20 cellular contexts compared by ENCODE assay signal in the genomic region with DNA sequence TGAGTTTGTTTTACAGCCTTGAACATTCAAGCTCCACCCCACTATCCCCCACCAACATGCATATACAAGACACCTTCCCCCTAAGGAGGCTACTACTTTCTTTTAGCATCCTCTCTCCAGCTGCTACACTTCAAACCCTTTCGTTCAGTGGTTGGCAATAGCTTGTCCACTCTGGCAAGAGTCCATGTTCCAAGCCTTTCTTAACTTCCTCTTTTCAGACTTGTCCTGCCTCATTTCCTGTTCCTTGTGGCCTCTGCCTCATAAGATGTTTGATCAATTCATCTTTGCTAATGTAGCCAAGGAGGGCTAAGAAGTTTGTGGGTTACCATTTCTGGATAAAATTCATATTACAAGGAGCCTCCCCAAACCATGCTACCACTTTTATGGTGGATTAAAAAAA. TPM values are rescaled to one million over a fixed set of nuclear protein-coding genes. Genes with fewer than 3 reads are reported as not detected.
DNase-seq lines count a peak whose midpoint lies in the region; ATAC-seq and TF ChIP-seq lines count a peak whose summit lies in the region.
"Had no signal": no experiment of that assay in that cellular context is flagged by ENCODE, and none has a peak within 500 bp of the region (broad histone marks: within the 10 kb centered on the region; RNA-seq: fewer than 3 reads in every experiment).

No MANE protein-coding gene starts in this region.

- H3K9me3 ChIP-seq in osteoblast (ENCODE audit: low read depth, low read length), result no peaks in the 10 kb centered on the region
- H3K9me3 ChIP-seq: MG63, thyroid gland had no signal

- H3K4me3 ChIP-seq in osteoblast (ENCODE audit: insufficient read depth, low read length), result no peak overlapping the region
- H3K4me3 ChIP-seq: BLaER1 treated with 17β-estradiol and CSF1 and Interleukin-3, amounts not matched to agents 10 nM and 100 nM; MG63; thyroid gland had no signal

- peak overlapping the region; percentile 6 for H2AFZ ChIP-seq in osteoblast (ENCODE audit: low read length)

- H3K36me3 ChIP-seq in osteoblast (ENCODE audit: insufficient read depth, low read length), result no peaks in the 10 kb centered on the region
- H3K36me3 ChIP-seq: BLaER1 treated with 17β-estradiol and CSF1 and Interleukin-3, amounts not matched to agents 10 nM and 100 nM; MG63; thyroid gland had no signal

- DNase-seq in HCEC 1CT, result peak; percentile 37
- DNase-seq in RPMI7951 (ENCODE audit: low read depth), result peak; percentile 21
- DNase-seq in fibroblast of gingiva (ENCODE audit: low read depth), result peak; percentile 21
- no peak for DNase-seq in osteoblast (ENCODE audit: insufficient read length, low spot score, missing footprints)
- DNase-seq in stimulated activated CD4-positive, alpha-beta T cell treated with anti-CD3 and anti-CD28 coated beads, Interleukin-1b, Interleukin-23, amount 100 ng/mL, for 48 hours, result no peak
- DNase-seq in NCI-H69 (lab: John Stamatoyannopoulos, UW), result no peak
- DNase-seq in RKO (ENCODE audit: low spot score), result no peak
- DNase-seq: activated CD4-positive, alpha-beta T cell treated with anti-CD3 and anti-CD28 coated beads for 1 hour; activated CD8-positive, alpha-beta memory T cell treated with anti-CD3 and anti-CD28 coated beads, Interleukin-2, amount 50 U/mL, for 48 hours; DMS79; hippocampal formation; MG63; naive thymus-derived CD8-positive, alpha-beta T cell; NCI-H2227 treated with DMSO at 0.1 percent for 48 hours; stimulated activated CD4-positive, alpha-beta T cell treated with anti-CD3 and anti-CD28 coated beads, Interleukin-2, amount 100 ng/mL, for 48 hours; T-helper 1 cell had no signal

- TF ChIP-seq CTCF in osteoblast (IDR thresholded peaks at IDR 0.05; ENCODE audit: extremely low read depth, low read depth, low read length), result no peak

- no peak overlapping the region for H3K27ac ChIP-seq in osteoblast (ENCODE audit: low read depth, low read length)
- H3K27ac ChIP-seq: BLaER1 treated with 17β-estradiol and CSF1 and Interleukin-3, amounts not matched to agents 10 nM and 100 nM; thyroid gland had no signal

- ATAC-seq in GM21576 (IDR thresholded peaks at IDR 0.05; ENCODE audit: unreplicated experiment), result no peak
- ATAC-seq: left lobe of liver; naive thymus-derived CD8-positive, alpha-beta T cell had no signal

- H3K4me2 ChIP-seq in osteoblast (ENCODE audit: insufficient read depth, low read length), result no peak overlapping the region

- H3K79me2 ChIP-seq in osteoblast (ENCODE audit: insufficient read depth, low read length), result no peaks in the 10 kb centered on the region

- H3K4me1 ChIP-seq in osteoblast (ENCODE audit: insufficient read depth, low read length), result no peaks in the 10 kb centered on the region
- H3K4me1 ChIP-seq: thyroid gland had no signal

- no peaks in the 10 kb centered on the region for H4K20me1 ChIP-seq in osteoblast (ENCODE audit: insufficient read depth, low read length)
- H4K20me1 ChIP-seq: BLaER1 treated with 17β-estradiol and CSF1 and Interleukin-3, amounts not matched to agents 10 nM and 100 nM had no signal

- H3K27me3 ChIP-seq in osteoblast (ENCODE audit: insufficient read depth, low read length), result no peaks in the 10 kb centered on the region
- H3K27me3 ChIP-seq: BLaER1 treated with 17β-estradiol and CSF1 and Interleukin-3, amounts not matched to agents 10 nM and 100 nM; MG63; thyroid gland had no signal

RNA-seq across cellular contexts. Expression of a gene that starts 20.8 kb away (rescaled TPM):
- not detected in 2 replicates for total RNA-seq in RPMI7951 (2014; rRNA removed; shearing (Covaris generic))
- not detected in 2 replicates for total RNA-seq in osteoblast
- total RNA-seq: left lobe of liver had no signal

Comparison
In these comparisons a context has a peak if more than half of its experiments do, and no peak if none do; other contexts are left out.
1. DNase-seq: peak in HCEC 1CT (single experiment), RPMI7951 (single experiment) and fibroblast of gingiva (single experiment); none in osteoblast (single experiment), stimulated activated CD4-positive, alpha-beta T cell treated with anti-CD3 and anti-CD28 coated beads, Interleukin-1b, Interleukin-23, amount 100 ng/mL, for 48 hours (single experiment), NCI-H69 (single experiment) and RKO (single experiment).